Comparison of ENCODE assay signal across 12 cellular contexts in genomic region chr6:8628063-8628462, GRCh38.
DNase-seq lines count a peak whose midpoint lies in the region; ATAC-seq and TF ChIP-seq lines count a peak whose summit lies in the region.
"Had no signal": no experiment of that assay in that cellular context is flagged by ENCODE, and none has a peak within 500 bp of the region (broad histone marks: within the 10 kb centered on the region; RNA-seq: fewer than 3 reads in every experiment).

No MANE protein-coding gene starts in this region.

- BruUV-seq in mammary epithelial cell (replicated peaks; lab: Mats Ljungman, UMichigan) = TSS peak; percentile 93

- no peak overlapping the region for H3K4me3 ChIP-seq in RWPE2 (ENCODE audit: severe bottlenecking)
- H3K4me3 ChIP-seq in mammary epithelial cell (replicated peaks in 1 of 3; ENCODE audit: insufficient read depth in 1 of 3, low read depth in 2 of 3, low read length in 3 of 3) = peak overlapping the region in 1 of 3 experiments; percentile 28

- H3K79me2 ChIP-seq in mammary epithelial cell (ENCODE audit: insufficient read depth, low read length) = no peaks in the 10 kb centered on the region

- CTCF ChIA-PET in mammary epithelial cell (lab: Charles Lee; ENCODE audit: low non-redundant PET) = no interaction called here

- no peak for TF ChIP-seq CTCF in RWPE2 (IDR thresholded peaks at IDR 0.05; ENCODE audit: poor library complexity, severe bottlenecking)
- no peak for TF ChIP-seq CTCF in mammary epithelial cell (conservative IDR thresholded peaks at IDR 0.05 in 1 of 2, IDR thresholded peaks at IDR 0.05 in 1 of 2; ENCODE audit: extremely low read depth in 1 of 2, insufficient read depth in 1 of 2, low read depth in 1 of 2, low read length in 2 of 2)

- H3K9ac ChIP-seq in mammary epithelial cell (ENCODE audit: insufficient read depth, low read length) = peak overlapping the region; percentile 65

- dilution Hi-C loops in mammary epithelial cell (cut with HindIII; ENCODE audit: low sequenced_read_pairs) = no loop called here

- peaks cover 13% of the 10 kb centered on the region for H3K4me1 ChIP-seq in RWPE2 (ENCODE audit: insufficient read depth, poor library complexity, severe bottlenecking)
- H3K4me1 ChIP-seq in mammary epithelial cell (ENCODE audit: insufficient read depth, low read length) = peaks cover 22% of the 10 kb centered on the region

- no peaks in the 10 kb centered on the region for H3K9me3 ChIP-seq in RWPE2 (ENCODE audit: severe bottlenecking)
- no peaks in the 10 kb centered on the region for H3K9me3 ChIP-seq in mammary epithelial cell (replicated peaks; ENCODE audit: insufficient read depth, low read length)

- H2AFZ ChIP-seq in mammary epithelial cell (ENCODE audit: low read depth, low read length) = peak overlapping the region; percentile 52

- DNase-seq in RWPE2 (ENCODE audit: low spot score) (no peak), mammary epithelial cell (peak; percentile 39), iris pigment epithelial cell (ENCODE audit: low read depth) (peak; percentile 40), ACHN (no peak), NK-92 (lab: John Stamatoyannopoulos, UW; ENCODE audit: unreplicated experiment) (no peak)
- no peak for DNase-seq in activated CD4-positive, CD25-positive, alpha-beta regulatory T cell (lab: John Stamatoyannopoulos, UW)
- DNase-seq: CD8-positive, alpha-beta T cell; NCI-H1105 treated with DMSO at 0.1 percent for 48 hours; NCI-H187 treated with DMSO at 0.1 percent for 48 hours; NCI-H524 had no signal

- H3K27ac ChIP-seq in RWPE2 (ENCODE audit: poor library complexity, severe bottlenecking) (peak overlapping the region; percentile 93), mammary epithelial cell (ENCODE audit: insufficient read depth, low read depth, low read length) (peak overlapping the region; percentile 94)

- no peaks in the 10 kb centered on the region for H3K36me3 ChIP-seq in RWPE2 (ENCODE audit: low read depth)
- H3K36me3 ChIP-seq in mammary epithelial cell (ENCODE audit: insufficient read depth, low read length) = no peaks in the 10 kb centered on the region

- peak; percentile 43 for ATAC-seq in RWPE2 (ENCODE audit: low read depth)
- ATAC-seq in GM19328 (IDR thresholded peaks at IDR 0.05; ENCODE audit: unreplicated experiment) = no peak
- ATAC-seq: CD8-positive, alpha-beta T cell; HepG2 had no signal

- intact Hi-C loops in mammary epithelial cell (cut with micrococcal nuclease) = loop anchor here (5.0 kb wide), 1 partner anchor 71 kb away; no protein-coding TSS in a partner anchor

- H3K27me3 ChIP-seq in RWPE2 (ENCODE audit: insufficient read depth, poor library complexity, severe bottlenecking) (no peaks in the 10 kb centered on the region), mammary epithelial cell (ENCODE audit: insufficient read depth, low read length) (no peaks in the 10 kb centered on the region)

- in situ Hi-C loops in mammary epithelial cell (cut with MboI; ENCODE audit: low sequenced_read_pairs in 2 of 2) (no loop called here), ACHN (cut with HindIII; ENCODE audit: low pct_ligation_motif_present, low pct_unique_long_range_greater_than_20kb, low sequenced_read_pairs) (no loop called here)

- no peaks in the 10 kb centered on the region for H4K20me1 ChIP-seq in mammary epithelial cell (ENCODE audit: insufficient read depth, low read length)

- peak overlapping the region; percentile 65 for H3K4me2 ChIP-seq in mammary epithelial cell (ENCODE audit: insufficient read depth, low read depth, low read length)

Comparison
In these comparisons a context has a peak if more than half of its experiments do, and no peak if none do; other contexts are left out.
1. DNase-seq: peak in mammary epithelial cell (single experiment) and iris pigment epithelial cell (single experiment); none in RWPE2 (single experiment), activated CD4-positive, CD25-positive, alpha-beta regulatory T cell (0 of 4), ACHN (single experiment) and NK-92 (single experiment).